13 cellular contexts compared by ENCODE assay signal in genomic region chr10:23613900-23614299, GRCh38.
DNase-seq lines count a peak whose midpoint lies in the region; ATAC-seq lines count a peak whose summit lies in the region.
"Had no signal": no experiment of that assay in that cellular context is flagged by ENCODE, and none has a peak within 500 bp of the region (broad histone marks: within the 10 kb centered on the region; RNA-seq: fewer than 3 reads in every experiment).

No MANE protein-coding gene starts in this region.

- ATAC-seq in GM18499 (IDR thresholded peaks at IDR 0.05; ENCODE audit: insufficient read depth, unreplicated experiment) (peak; percentile 59), GM19328 (IDR thresholded peaks at IDR 0.05; ENCODE audit: unreplicated experiment) (peak; percentile 59), HG02588 (IDR thresholded peaks at IDR 0.05; ENCODE audit: unreplicated experiment) (peak; percentile 68), HG03342 (IDR thresholded peaks at IDR 0.05; ENCODE audit: unreplicated experiment) (peak; percentile 65), HG03025 (IDR thresholded peaks at IDR 0.05; ENCODE audit: low FRiP score, unreplicated experiment) (no peak)

- DNase-seq in activated gamma-delta T cell (lab: John Stamatoyannopoulos, UW) (no peak), NCI-H2196 treated with DMSO at 0.1 percent for 48 hours (lab: John Stamatoyannopoulos, UW; ENCODE audit: unreplicated experiment) (no peak), COR-L47 (lab: John Stamatoyannopoulos, UW) (no peak)
- DNase-seq: activated naive CD4-positive, alpha-beta T cell treated with anti-CD3 and anti-CD28 coated beads for 36 hours; midbrain; NCI-H1694 treated with DMSO at 0.1 percent for 48 hours; stimulated activated CD4-positive, alpha-beta T cell treated with anti-CD3 and anti-CD28 coated beads, Interleukin-4, amount 100 ng/mL, for 4 hours; upper lobe of left lung had no signal
